ENCODE assay signal across 1 cellular context in the genomic region with DNA sequence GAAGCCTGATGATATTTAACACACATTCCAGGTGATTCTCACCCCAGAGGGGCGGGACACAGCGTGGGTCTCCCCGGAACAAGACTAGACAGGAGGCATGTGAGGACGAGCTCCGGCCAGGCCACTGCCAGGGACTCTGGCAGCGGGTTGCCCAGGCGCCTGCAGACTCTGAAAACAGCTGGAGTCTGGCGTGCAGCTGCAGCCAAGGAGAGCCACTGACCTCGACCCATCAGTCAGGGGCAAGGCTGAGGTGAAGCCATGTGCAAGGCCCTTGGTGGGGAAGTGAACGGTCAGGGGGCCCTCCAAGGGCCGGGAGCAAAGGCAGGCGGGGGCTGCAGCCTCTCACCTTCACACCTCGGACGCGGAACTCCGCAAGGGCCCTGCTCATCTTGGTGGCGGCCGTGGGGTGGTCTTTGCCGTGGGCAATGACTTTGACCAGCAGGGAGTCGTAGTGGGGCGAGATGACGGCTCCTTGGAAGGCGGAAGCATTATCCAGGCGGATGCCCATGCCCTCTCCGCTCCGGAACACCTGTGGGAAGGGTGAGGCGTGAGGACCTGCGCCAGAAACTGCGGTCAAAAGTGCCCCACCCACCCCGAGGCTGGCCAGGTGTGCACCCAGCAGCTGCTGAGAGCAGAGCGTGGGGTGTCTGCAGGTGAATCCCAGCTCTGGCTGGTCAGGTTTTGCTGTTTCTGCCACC.
A peak's percentile ranks its signal among the peaks of the same experiment; 100 is the strongest.
TF ChIP-seq lines count a peak whose summit lies in the region.

No MANE protein-coding gene starts in this region.

TF ChIP-seq in HepG2, 621 proteins besides CTCF, POLR2A, EP300 and RAD21:
- TF ChIP-seq AGO2 (optimal IDR thresholded peaks at IDR 0.05; ENCODE audit: low read depth, low read length) (peak; percentile 50), ZNF780A (CRISPR knock-in tag; IDR thresholded peaks at IDR 0.05) (no peak)
